8 cellular contexts compared by ENCODE assay signal in genomic region chr15:55289573-55290360, GRCh38. TPM values are rescaled to one million over a fixed set of nuclear protein-coding genes. Genes with fewer than 3 reads are reported as not detected.
DNase-seq lines count a peak whose midpoint lies in the region; ATAC-seq and TF ChIP-seq lines count a peak whose summit lies in the region.

Gene RAB27A (minus strand): TSS chr15:55289813. CDS start chr15:55234934, 54,879 bp downstream.

- peak within 1 kb of the TSS; percentile 96 for H3K4me3 Mint-ChIP-seq in central memory CD8-positive, alpha-beta T cell

- H3K27ac Mint-ChIP-seq in central memory CD8-positive, alpha-beta T cell (ENCODE audit: low read depth), result peak within 1 kb of the TSS; percentile 95

- peak; percentile 79 for DNase-seq in DMS 273 (lab: John Stamatoyannopoulos, UW; ENCODE audit: unreplicated experiment)
- no peak for DNase-seq in DMS 273 treated with DMSO at 0.1 percent for 48 hours (lab: John Stamatoyannopoulos, UW)
- no peak for DNase-seq in HFF-Myc (ENCODE audit: extremely low read depth, low read depth)
- peak; percentile 14 for DNase-seq in NAMALWA (ENCODE audit: low spot score)
- DNase-seq in central memory CD8-positive, alpha-beta T cell (ENCODE audit: low spot score in 2 of 2), result peak; percentile 59 to 69
- peak; percentile 81 to 84 for DNase-seq in left colon
- DNase-seq in stimulated activated CD4-positive, alpha-beta T cell treated with anti-CD3 and anti-CD28 coated beads, Interleukin-2, amount 100 ng/mL, for 4 hours (ENCODE audit: low read depth), result peak; percentile 72

- no peaks in the 10 kb centered on the region for H3K27me3 Mint-ChIP-seq in central memory CD8-positive, alpha-beta T cell

- peak within 1 kb of the TSS; percentile 70 for H3K4me3 ChIP-seq in HFF-Myc (replicated peaks; ENCODE audit: low read depth, low read length)

- no peaks in the 10 kb centered on the region for H3K9me3 Mint-ChIP-seq in central memory CD8-positive, alpha-beta T cell

- no peak for TF ChIP-seq CTCF in HFF-Myc (IDR thresholded peaks at IDR 0.05; ENCODE audit: low read depth, low read length, missing control alignments)

- ATAC-seq in activated CD4-positive, CD25-positive, alpha-beta regulatory T cell treated with anti-CD3 and anti-CD28 coated beads, Interleukin-2, amount 50 U/mL, for 24 hours, result peak; percentile 73 to 75
- ATAC-seq in central memory CD8-positive, alpha-beta T cell (replicated peaks; ENCODE audit: extremely low read depth, poor library complexity, severe bottlenecking), result peak; percentile 76
- peak; percentile 94 for ATAC-seq in left colon

- H3K36me3 Mint-ChIP-seq in central memory CD8-positive, alpha-beta T cell (ENCODE audit: insufficient read depth), result peaks cover 30% of the 10 kb centered on the region

- H3K4me1 Mint-ChIP-seq in central memory CD8-positive, alpha-beta T cell, result peaks cover 46% of the 10 kb centered on the region

- intact Hi-C loops in left colon (cut with DNase I, micrococcal nuclease), result loop anchor here (5.0 kb wide), 1 partner anchor 72 kb away; no protein-coding TSS in a partner anchor

RNA-seq across cellular contexts. Expression of gene RAB27A, which starts in this region (rescaled TPM):
- 10 to 100 TPM; 82.8 to 98.0 TPM for total RNA-seq in left colon

Comparison
In these comparisons a context has a peak if more than half of its experiments do, and no peak if none do; other contexts are left out.
1. DNase-seq: peak in DMS 273 (single experiment), NAMALWA (single experiment), central memory CD8-positive, alpha-beta T cell (2 of 2), left colon (2 of 2) and stimulated activated CD4-positive, alpha-beta T cell treated with anti-CD3 and anti-CD28 coated beads, Interleukin-2, amount 100 ng/mL, for 4 hours (single experiment); none in DMS 273 treated with DMSO at 0.1 percent for 48 hours (single experiment) and HFF-Myc (single experiment).
2. Peak in every context shown above with its lines, with median percentiles within 50 percentile points of each other: ATAC-seq.